Comparison of ENCODE assay signal across 8 cellular contexts in genomic region chr5:150000990-150001659, GRCh38. TPM values are rescaled to one million over a fixed set of nuclear protein-coding genes. Genes with fewer than 3 reads are reported as not detected.
DNase-seq lines count a peak whose midpoint lies in the region; ATAC-seq and TF ChIP-seq lines count a peak whose summit lies in the region.

No MANE protein-coding gene starts in this region.

- DNase-seq in NK-92 treated with Interleukin-12 subunit alpha and Interleukin-12 subunit beta, amount 100 ng/mL, for 24 hours (lab: John Stamatoyannopoulos, UW) = peak; percentile 35
- DNase-seq in NK-92 (lab: John Stamatoyannopoulos, UW; ENCODE audit: unreplicated experiment) (no peak), mesothelial cell of epicardium (ENCODE audit: low spot score in 2 of 2, unreplicated experiment in 2 of 2) (peak; percentile 27 to 61)
- DNase-seq in Jurkat, Clone E6-1 (ENCODE audit: low read depth, low spot score) = no peak
- peak; percentile 40 for DNase-seq in activated CD4-positive, alpha-beta T cell treated with anti-CD3 and anti-CD28 coated beads, Interleukin-2, amount 10 ng/mL, durations not matched to agents 7 days and 5 days
- DNase-seq in effector CD8-positive, alpha-beta T cell (lab: John Stamatoyannopoulos, UW) = peak; percentile 18
- DNase-seq in stimulated activated effector memory CD8-positive, alpha-beta T cell treated with anti-CD3 and anti-CD28 coated beads, Interleukin-12 subunit alpha, Interleukin-12 subunit beta, amount 100 ng/mL, for 72 hours (ENCODE audit: low spot score in 2 of 2) = peak; percentile 31 to 68

- H3K9me3 Mint-ChIP-seq in activated CD4-positive, alpha-beta T cell treated with anti-CD3 and anti-CD28 coated beads, Interleukin-2, amount 10 ng/mL, durations not matched to agents 7 days and 5 days = no peaks in the 10 kb centered on the region
- H3K9me3 Mint-ChIP-seq in mesothelial cell of epicardium = no peaks in the 10 kb centered on the region
- H3K9me3 Mint-ChIP-seq in stimulated activated effector memory CD8-positive, alpha-beta T cell treated with anti-CD3 and anti-CD28 coated beads, Interleukin-12 subunit alpha, Interleukin-12 subunit beta, amount 100 ng/mL, for 72 hours = no peaks in the 10 kb centered on the region

- H3K4me3 ChIP-seq in Jurkat, Clone E6-1 (ENCODE audit: low read length) = peak overlapping the region; percentile 91

- peak overlapping the region; percentile 90 for H3K4me3 Mint-ChIP-seq in activated CD4-positive, alpha-beta T cell treated with anti-CD3 and anti-CD28 coated beads, Interleukin-2, amount 10 ng/mL, durations not matched to agents 7 days and 5 days
- H3K4me3 Mint-ChIP-seq in mesothelial cell of epicardium = peak overlapping the region; percentile 84
- peak overlapping the region; percentile 77 for H3K4me3 Mint-ChIP-seq in stimulated activated effector memory CD8-positive, alpha-beta T cell treated with anti-CD3 and anti-CD28 coated beads, Interleukin-12 subunit alpha, Interleukin-12 subunit beta, amount 100 ng/mL, for 72 hours

- TF ChIP-seq CTCF in mesothelial cell of epicardium (IDR thresholded peaks at IDR 0.05; ENCODE audit: unreplicated experiment) = no peak

- peak overlapping the region; percentile 96 for H3K27ac Mint-ChIP-seq in activated CD4-positive, alpha-beta T cell treated with anti-CD3 and anti-CD28 coated beads, Interleukin-2, amount 10 ng/mL, durations not matched to agents 7 days and 5 days
- H3K27ac Mint-ChIP-seq in mesothelial cell of epicardium = peak overlapping the region; percentile 70
- H3K27ac Mint-ChIP-seq in stimulated activated effector memory CD8-positive, alpha-beta T cell treated with anti-CD3 and anti-CD28 coated beads, Interleukin-12 subunit alpha, Interleukin-12 subunit beta, amount 100 ng/mL, for 72 hours = peak overlapping the region; percentile 89

- peak; percentile 47 for ATAC-seq in stimulated activated effector memory CD8-positive, alpha-beta T cell treated with anti-CD3 and anti-CD28 coated beads, Interleukin-12 subunit alpha, Interleukin-12 subunit beta, amount 100 ng/mL, for 72 hours
- no peak for ATAC-seq in HG03469 (IDR thresholded peaks at IDR 0.05; ENCODE audit: unreplicated experiment)

- peaks cover 30% of the 10 kb centered on the region for H3K36me3 Mint-ChIP-seq in activated CD4-positive, alpha-beta T cell treated with anti-CD3 and anti-CD28 coated beads, Interleukin-2, amount 10 ng/mL, durations not matched to agents 7 days and 5 days (ENCODE audit: low read depth)
- peaks cover 5% of the 10 kb centered on the region for H3K36me3 Mint-ChIP-seq in mesothelial cell of epicardium
- H3K36me3 Mint-ChIP-seq in stimulated activated effector memory CD8-positive, alpha-beta T cell treated with anti-CD3 and anti-CD28 coated beads, Interleukin-12 subunit alpha, Interleukin-12 subunit beta, amount 100 ng/mL, for 72 hours = peaks cover 51% of the 10 kb centered on the region

- POLR2A ChIA-PET in activated CD4-positive, alpha-beta T cell treated with anti-CD3 and anti-CD28 coated beads, Interleukin-2, amount 10 ng/mL, durations not matched to agents 7 days and 5 days (lab: Charles Lee) = interaction anchor here (0.6 to 1.0 kb wide), 2 partner anchors 121 kb away, joined by 3 read pairs; no protein-coding TSS in a partner anchor

- H3K27me3 Mint-ChIP-seq in activated CD4-positive, alpha-beta T cell treated with anti-CD3 and anti-CD28 coated beads, Interleukin-2, amount 10 ng/mL, durations not matched to agents 7 days and 5 days = no peaks in the 10 kb centered on the region
- no peaks in the 10 kb centered on the region for H3K27me3 Mint-ChIP-seq in mesothelial cell of epicardium (ENCODE audit: low read depth)

- H3K4me1 Mint-ChIP-seq in activated CD4-positive, alpha-beta T cell treated with anti-CD3 and anti-CD28 coated beads, Interleukin-2, amount 10 ng/mL, durations not matched to agents 7 days and 5 days = peaks cover 45% of the 10 kb centered on the region
- H3K4me1 Mint-ChIP-seq in mesothelial cell of epicardium = peaks cover 29% of the 10 kb centered on the region
- H3K4me1 Mint-ChIP-seq in stimulated activated effector memory CD8-positive, alpha-beta T cell treated with anti-CD3 and anti-CD28 coated beads, Interleukin-12 subunit alpha, Interleukin-12 subunit beta, amount 100 ng/mL, for 72 hours = peaks cover 54% of the 10 kb centered on the region

- CTCF ChIA-PET in activated CD4-positive, alpha-beta T cell treated with anti-CD3 and anti-CD28 coated beads, Interleukin-2, amount 10 ng/mL, durations not matched to agents 7 days and 5 days (lab: Charles Lee) = interaction anchor here (0.6 to 1.5 kb wide), 4 partner anchors 8 to 451 kb away, joined by 3 to 6 read pairs (median 4); no protein-coding TSS in a partner anchor

RNA-seq across cellular contexts. Expression of gene HMGXB3, which starts 0.6 kb away (rescaled TPM):
- 28.7 TPM for polyA plus RNA-seq in Jurkat, Clone E6-1 (2012; ENCODE audit: insufficient read depth, insufficient read length)
- total RNA-seq in activated CD4-positive, alpha-beta T cell treated with anti-CD3 and anti-CD28 coated beads, Interleukin-2, amount 10 ng/mL, durations not matched to agents 7 days and 5 days = 10 to 100 TPM; 29.4 to 31.7 TPM
- total RNA-seq in mesothelial cell of epicardium = 49.6 to 53.1 TPM (median 52.8 TPM) in 3 replicates

RNA-seq across cellular contexts. Expression of gene TIGD6, which starts 0.7 kb away (rescaled TPM):
- polyA plus RNA-seq in Jurkat, Clone E6-1 (2012; ENCODE audit: insufficient read depth, insufficient read length) = 5.3 TPM
- 1 to 10 TPM; 2.1 to 2.2 TPM for total RNA-seq in activated CD4-positive, alpha-beta T cell treated with anti-CD3 and anti-CD28 coated beads, Interleukin-2, amount 10 ng/mL, durations not matched to agents 7 days and 5 days
- total RNA-seq in mesothelial cell of epicardium = 3.9 to 4.8 TPM (median 4.7 TPM) in 3 replicates

RNA-seq across cellular contexts. Expression of gene SLC26A2, which starts 40.6 kb away (rescaled TPM):
- polyA plus RNA-seq in Jurkat, Clone E6-1 (2012; ENCODE audit: insufficient read depth, insufficient read length) = 4.3 TPM
- 1 to 10 TPM; 8.8 to 9.3 TPM for total RNA-seq in activated CD4-positive, alpha-beta T cell treated with anti-CD3 and anti-CD28 coated beads, Interleukin-2, amount 10 ng/mL, durations not matched to agents 7 days and 5 days
- 15.4 to 16.5 TPM (median 15.9 TPM) in 3 replicates for total RNA-seq in mesothelial cell of epicardium

RNA-seq across cellular contexts. Expression of gene PDE6A, which starts 56.5 kb away (rescaled TPM):
- not detected for polyA plus RNA-seq in Jurkat, Clone E6-1 (2012; ENCODE audit: insufficient read depth, insufficient read length)
- total RNA-seq in activated CD4-positive, alpha-beta T cell treated with anti-CD3 and anti-CD28 coated beads, Interleukin-2, amount 10 ng/mL, durations not matched to agents 7 days and 5 days = not detected
- total RNA-seq in mesothelial cell of epicardium = 0.18 to 0.38 TPM (median 0.29 TPM) in 3 replicates

Comparison
In these comparisons a context has a peak if more than half of its experiments do, and no peak if none do; other contexts are left out.
1. DNase-seq: peak in NK-92 treated with Interleukin-12 subunit alpha and Interleukin-12 subunit beta, amount 100 ng/mL, for 24 hours (single experiment), activated CD4-positive, alpha-beta T cell treated with anti-CD3 and anti-CD28 coated beads, Interleukin-2, amount 10 ng/mL, durations not matched to agents 7 days and 5 days (single experiment), effector CD8-positive, alpha-beta T cell (single experiment), mesothelial cell of epicardium (2 of 2) and stimulated activated effector memory CD8-positive, alpha-beta T cell treated with anti-CD3 and anti-CD28 coated beads, Interleukin-12 subunit alpha, Interleukin-12 subunit beta, amount 100 ng/mL, for 72 hours (2 of 2); none in NK-92 (single experiment) and Jurkat, Clone E6-1 (single experiment).
2. Peak in every context shown above with its lines, with median percentiles within 50 percentile points of each other: H3K27ac Mint-ChIP-seq and H3K4me3 Mint-ChIP-seq.